In genomic region chr10:1530871-1531517, GRCh38 we compare ENCODE assay signal across 19 cellular contexts.
DNase-seq lines count a peak whose midpoint lies in the region; ATAC-seq, FAIRE-seq and TF ChIP-seq lines count a peak whose summit lies in the region.
"Had no signal": no experiment of that assay in that cellular context is flagged by ENCODE, and none has a peak within 500 bp of the region (broad histone marks: within the 10 kb centered on the region; RNA-seq: fewer than 3 reads in every experiment).

No MANE protein-coding gene starts in this region.

- TF ChIP-seq POLR2A in ovary (IDR thresholded peaks at IDR 0.05): no peak

- H3K36me3 ChIP-seq in BLaER1 (no peaks in the 10 kb centered on the region), ovary (no peaks in the 10 kb centered on the region)

- H3K9ac ChIP-seq in BLaER1 (no peak overlapping the region), H9 (ENCODE audit: extremely low read depth, insufficient read length, low read length) (no peak overlapping the region)

- H3K27ac Mint-ChIP-seq in H9: 0 out of 7 replicates have a peak overlapping the region, but pooled peaks of 1 of the 3 experiments have one; percentile 74
- H3K27ac Mint-ChIP-seq in stimulated activated naive CD8-positive, alpha-beta T cell treated with anti-CD3 and anti-CD28 coated beads, Interleukin-15, amount 100 ng/mL, for 72 hours: no peak overlapping the region
- H3K27ac Mint-ChIP-seq: CD4-positive, alpha-beta memory T cell had no signal

- H3T11ph ChIP-seq in H9 (ENCODE audit: low read length): no peak overlapping the region

- H3K9me3 ChIP-seq in BLaER1 (peaks cover 4% of the 10 kb centered on the region; the same call in 1 of the 2 replicates), H9 (ENCODE audit: control insufficient read depth, low read depth, low read length) (no peaks in the 10 kb centered on the region), ovary (no peaks in the 10 kb centered on the region)

- H3K4me1 ChIP-seq in BLaER1 (peaks cover 43% of the 10 kb centered on the region), H9 (ENCODE audit: insufficient read depth, low read length) (no peaks in the 10 kb centered on the region), ovary (ENCODE audit: insufficient read depth) (no peaks in the 10 kb centered on the region)

- intact Hi-C loops in sciatic nerve (cut with DNase I): no loop called here
- intact Hi-C loops in ovary (cut with DNase I): no loop called here

- H3K23ac ChIP-seq in H9 (ENCODE audit: insufficient read length, low read depth, low read length): no peak overlapping the region

- H2AK5ac ChIP-seq in H9 (ENCODE audit: insufficient read length, low read length): no peak overlapping the region

- no peak overlapping the region for H3K4me3 ChIP-seq in BLaER1
- H3K4me3 ChIP-seq in ovary: no peak overlapping the region

- peak overlapping the region; percentile 86; the same call in 1 of the 2 replicates for H3K4me2 ChIP-seq in BLaER1
- no peak overlapping the region for H3K4me2 ChIP-seq in H9 (ENCODE audit: insufficient read depth, insufficient read length, low read length)

- WGBS in H9 (ENCODE audit: extremely low coverage, insufficient read length, low lambda C conversion rate): no CpG with 5 or more reads among the region's 16 CpGs
- WGBS in ovary, 3 donors: 86 to 91% (median 86%) methylated on average over 16 of the region's 16 CpGs

- H3K4me3 Mint-ChIP-seq in H9: no peak overlapping the region
- no peak overlapping the region for H3K4me3 Mint-ChIP-seq in stimulated activated naive CD8-positive, alpha-beta T cell treated with anti-CD3 and anti-CD28 coated beads, Interleukin-15, amount 100 ng/mL, for 72 hours
- H3K4me3 Mint-ChIP-seq: CD4-positive, alpha-beta memory T cell had no signal

- no peak overlapping the region for H2BK20ac ChIP-seq in H9 (ENCODE audit: low read depth, low read length, poor library complexity, severe bottlenecking)

- H3K14ac ChIP-seq in H9 (ENCODE audit: insufficient read depth, low read length): no peak overlapping the region

- no peak overlapping the region for H2AFZ ChIP-seq in H9 (ENCODE audit: low read length)

- no peak overlapping the region for H2BK15ac ChIP-seq in H9 (ENCODE audit: low read depth, low read length)

- DNase-seq in H9 (no peak), mesenteric fat pad (ENCODE audit: low spot score) (peak; percentile 86), sciatic nerve (ENCODE audit: low spot score) (peak; percentile 25), ovary (no peak), HTR-8/SVneo (ENCODE audit: insufficient read length, low spot score) (no peak)
- no peak for DNase-seq in stimulated activated naive CD8-positive, alpha-beta T cell treated with anti-CD3 and anti-CD28 coated beads, Interleukin-15, amount 100 ng/mL, for 72 hours
- DNase-seq: ACHN; CD4-positive, alpha-beta memory T cell; DMS153; DMS79 treated with DMSO at 0.1 percent for 48 hours; GDM1; IMR-90 had no signal

- no peak for FAIRE-seq in HTR-8/SVneo (lab: Jason Lieb, UNC)
- FAIRE-seq: D721Med, GM12892, GM19239 had no signal

- peaks cover 27% of the 10 kb centered on the region; the same call in 1 of the 2 replicates for H4K20me1 ChIP-seq in BLaER1
- peaks cover 3% of the 10 kb centered on the region for H4K20me1 ChIP-seq in H9 (ENCODE audit: control insufficient read depth, insufficient read depth, insufficient read length)

- peaks cover 9 to 14% of the 10 kb centered on the region in 2 experiments for H3K4me1 Mint-ChIP-seq in H9
- no peaks in the 10 kb centered on the region for H3K4me1 Mint-ChIP-seq in stimulated activated naive CD8-positive, alpha-beta T cell treated with anti-CD3 and anti-CD28 coated beads, Interleukin-15, amount 100 ng/mL, for 72 hours
- H3K4me1 Mint-ChIP-seq: CD4-positive, alpha-beta memory T cell had no signal

- H3K23me2 ChIP-seq in H9 (ENCODE audit: insufficient read length, low read depth, low read length, poor library complexity, severe bottlenecking): no peaks in the 10 kb centered on the region

- peaks cover 11% of the 10 kb centered on the region for H3K27me3 Mint-ChIP-seq in H9 (ENCODE audit: low read depth)
- peaks cover 29% of the 10 kb centered on the region for H3K27me3 Mint-ChIP-seq in stimulated activated naive CD8-positive, alpha-beta T cell treated with anti-CD3 and anti-CD28 coated beads, Interleukin-15, amount 100 ng/mL, for 72 hours

- H3K18ac ChIP-seq in H9 (ENCODE audit: insufficient read length, low read depth, low read length): no peak overlapping the region

- no peaks in the 10 kb centered on the region for H3K79me2 ChIP-seq in H9 (ENCODE audit: insufficient read depth, low read length)

- no peaks in the 10 kb centered on the region for H3K27me3 ChIP-seq in BLaER1
- H3K27me3 ChIP-seq in H9 (ENCODE audit: insufficient read depth, low read length): no peaks in the 10 kb centered on the region
- no peaks in the 10 kb centered on the region for H3K27me3 ChIP-seq in ovary

- TF ChIP-seq CTCF in H9 (conservative IDR thresholded peaks at IDR 0.05) (peak; percentile 21; the same call in 1 of the 3 replicates), ovary (IDR thresholded peaks at IDR 0.05) (no peak)

- no peak overlapping the region for H2BK5ac ChIP-seq in H9 (ENCODE audit: insufficient read length, low read length)

- no peak overlapping the region for H4K8ac ChIP-seq in H9 (replicated peaks; ENCODE audit: insufficient read length, low read depth, low read length)

- no peak overlapping the region for H4K91ac ChIP-seq in H9 (ENCODE audit: insufficient read length, low read depth, low read length)

- no peaks in the 10 kb centered on the region for H3K79me1 ChIP-seq in H9 (ENCODE audit: insufficient read depth, low read depth, low read length, poor library complexity, severe bottlenecking)

- no peak overlapping the region for H3K56ac ChIP-seq in H9 (ENCODE audit: insufficient read length, low read depth, low read length)

- no peak for ATAC-seq in sciatic nerve
- no peak for ATAC-seq in stimulated activated naive CD8-positive, alpha-beta T cell treated with anti-CD3 and anti-CD28 coated beads, Interleukin-15, amount 100 ng/mL, for 72 hours
- ATAC-seq: HCT116 had no signal

- H3K27ac ChIP-seq in BLaER1 (no peak overlapping the region), H9 (ENCODE audit: insufficient read length, low read depth, low read length) (no peak overlapping the region), ovary (no peak overlapping the region)
- H3K27ac ChIP-seq: C4-2B, HL-60 had no signal

- no peaks in the 10 kb centered on the region for H3K9me3 Mint-ChIP-seq in H9
- no peaks in the 10 kb centered on the region for H3K9me3 Mint-ChIP-seq in stimulated activated naive CD8-positive, alpha-beta T cell treated with anti-CD3 and anti-CD28 coated beads, Interleukin-15, amount 100 ng/mL, for 72 hours

- TF ChIP-seq EP300 in ovary (IDR thresholded peaks at IDR 0.05): no peak

- no peak overlapping the region for H2BK12ac ChIP-seq in H9 (ENCODE audit: insufficient read length, low read depth, low read length)

- no peak overlapping the region for H4K5ac ChIP-seq in H9 (ENCODE audit: insufficient read length, low read depth, low read length)

- no peak overlapping the region for H3K4ac ChIP-seq in H9 (ENCODE audit: low read depth, low read length)

- no peaks in the 10 kb centered on the region; a peak in 2 of 7 replicates for H3K36me3 Mint-ChIP-seq in H9 (ENCODE audit: insufficient read depth in 1 of 3, low read depth in 3 of 3)
- H3K36me3 Mint-ChIP-seq: CD4-positive, alpha-beta memory T cell had no signal

- no peak overlapping the region for H2BK120ac ChIP-seq in H9 (ENCODE audit: low read depth, low read length, poor library complexity, severe bottlenecking)

Comparison
In these comparisons a context has a peak if more than half of its experiments do, and no peak if none do; other contexts are left out.
1. DNase-seq: peak in mesenteric fat pad (single experiment) and sciatic nerve (single experiment); none in H9 (single experiment), stimulated activated naive CD8-positive, alpha-beta T cell treated with anti-CD3 and anti-CD28 coated beads, Interleukin-15, amount 100 ng/mL, for 72 hours (0 of 2), ovary (0 of 5) and HTR-8/SVneo (single experiment).